Comparison of ENCODE assay signal across 1 cellular context in the genomic region with DNA sequence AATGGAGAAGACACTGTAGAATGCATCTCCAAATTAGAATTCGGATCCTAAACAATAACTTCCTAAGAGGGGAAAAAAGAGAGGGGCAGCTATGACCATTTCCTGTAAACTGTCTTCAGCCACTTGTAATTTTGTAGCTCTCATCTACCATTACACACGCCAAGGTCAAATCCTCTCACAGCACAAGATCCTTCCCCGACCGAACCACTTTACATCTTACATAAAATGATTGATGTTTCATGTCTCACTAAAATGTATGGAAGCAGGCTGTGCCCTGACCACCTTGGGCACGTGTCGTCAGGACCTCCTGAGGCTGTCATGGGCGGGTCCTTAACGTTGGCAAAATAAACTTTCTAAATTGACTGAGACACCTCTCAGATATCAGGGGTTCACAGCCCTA.
A peak's percentile ranks its signal among the peaks of the same experiment; 100 is the strongest.
TF ChIP-seq lines count a peak whose summit lies in the region.

No MANE protein-coding gene starts in this region.

TF ChIP-seq in HEK293, 187 proteins besides CTCF, POLR2A, EP300 and RAD21 (continued from another document):
- TF ChIP-seq, protein P1, sequence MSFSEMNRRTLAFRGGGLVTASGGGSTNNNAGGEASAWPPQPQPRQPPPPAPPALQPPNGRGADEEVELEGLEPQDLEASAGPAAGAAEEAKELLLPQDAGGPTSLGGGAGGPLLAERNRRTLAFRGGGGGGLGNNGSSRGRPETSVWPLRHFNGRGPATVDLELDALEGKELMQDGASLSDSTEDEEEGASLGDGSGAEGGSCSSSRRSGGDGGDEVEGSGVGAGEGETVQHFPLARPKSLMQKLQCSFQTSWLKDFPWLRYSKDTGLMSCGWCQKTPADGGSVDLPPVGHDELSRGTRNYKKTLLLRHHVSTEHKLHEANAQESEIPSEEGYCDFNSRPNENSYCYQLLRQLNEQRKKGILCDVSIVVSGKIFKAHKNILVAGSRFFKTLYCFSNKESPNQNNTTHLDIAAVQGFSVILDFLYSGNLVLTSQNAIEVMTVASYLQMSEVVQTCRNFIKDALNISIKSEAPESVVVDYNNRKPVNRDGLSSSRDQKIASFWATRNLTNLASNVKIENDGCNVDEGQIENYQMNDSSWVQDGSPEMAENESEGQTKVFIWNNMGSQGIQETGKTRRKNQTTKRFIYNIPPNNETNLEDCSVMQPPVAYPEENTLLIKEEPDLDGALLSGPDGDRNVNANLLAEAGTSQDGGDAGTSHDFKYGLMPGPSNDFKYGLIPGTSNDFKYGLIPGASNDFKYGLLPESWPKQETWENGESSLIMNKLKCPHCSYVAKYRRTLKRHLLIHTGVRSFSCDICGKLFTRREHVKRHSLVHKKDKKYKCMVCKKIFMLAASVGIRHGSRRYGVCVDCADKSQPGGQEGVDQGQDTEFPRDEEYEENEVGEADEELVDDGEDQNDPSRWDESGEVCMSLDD (tag by site-specific recombination; IDR thresholded peaks at IDR 0.05), result no peak
- TF ChIP-seq ZNF768 (tag by site-specific recombination; IDR thresholded peaks at IDR 0.05) (no peak), ZNF416 (tag by site-specific recombination; IDR thresholded peaks at IDR 0.05) (no peak), ZNF830 (tag by site-specific recombination; IDR thresholded peaks at IDR 0.05; ENCODE audit: low read depth) (no peak), SP2 (tag by site-specific recombination; IDR thresholded peaks at IDR 0.05) (peak; percentile 52; the same call in 1 of the 2 replicates), ZNF146 (tag by site-specific recombination; IDR thresholded peaks at IDR 0.05) (peak; percentile 8; the same call in 1 of the 2 replicates), ZNF335 (tag by site-specific recombination; conservative IDR thresholded peaks at IDR 0.05) (peak; percentile 100), TCF7L2 (IDR thresholded peaks at IDR 0.05; ENCODE audit: borderline replicate concordance, low read depth, low read length) (no peak), ZNF354C (tag by site-specific recombination; IDR thresholded peaks at IDR 0.05; ENCODE audit: borderline replicate concordance, low read depth) (no peak), GLIS1 (tag by site-specific recombination; IDR thresholded peaks at IDR 0.05) (peak; percentile 56), SP3 (tag by site-specific recombination; IDR thresholded peaks at IDR 0.05) (peak; percentile 21; the same call in 1 of the 2 replicates), GLI2 (tag by site-specific recombination; IDR thresholded peaks at IDR 0.05; ENCODE audit: borderline replicate concordance, low read depth) (no peak), ZNF76 (tag by site-specific recombination; IDR thresholded peaks at IDR 0.05; ENCODE audit: borderline replicate concordance, low read depth) (no peak)
- TF ChIP-seq, protein P2, sequence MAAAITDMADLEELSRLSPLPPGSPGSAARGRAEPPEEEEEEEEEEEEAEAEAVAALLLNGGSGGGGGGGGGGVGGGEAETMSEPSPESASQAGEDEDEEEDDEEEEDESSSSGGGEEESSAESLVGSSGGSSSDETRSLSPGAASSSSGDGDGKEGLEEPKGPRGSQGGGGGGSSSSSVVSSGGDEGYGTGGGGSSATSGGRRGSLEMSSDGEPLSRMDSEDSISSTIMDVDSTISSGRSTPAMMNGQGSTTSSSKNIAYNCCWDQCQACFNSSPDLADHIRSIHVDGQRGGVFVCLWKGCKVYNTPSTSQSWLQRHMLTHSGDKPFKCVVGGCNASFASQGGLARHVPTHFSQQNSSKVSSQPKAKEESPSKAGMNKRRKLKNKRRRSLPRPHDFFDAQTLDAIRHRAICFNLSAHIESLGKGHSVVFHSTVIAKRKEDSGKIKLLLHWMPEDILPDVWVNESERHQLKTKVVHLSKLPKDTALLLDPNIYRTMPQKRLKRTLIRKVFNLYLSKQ (tag by site-specific recombination; IDR thresholded peaks at IDR 0.05; ENCODE audit: borderline replicate concordance), result no peak
- TF ChIP-seq, protein P3, sequence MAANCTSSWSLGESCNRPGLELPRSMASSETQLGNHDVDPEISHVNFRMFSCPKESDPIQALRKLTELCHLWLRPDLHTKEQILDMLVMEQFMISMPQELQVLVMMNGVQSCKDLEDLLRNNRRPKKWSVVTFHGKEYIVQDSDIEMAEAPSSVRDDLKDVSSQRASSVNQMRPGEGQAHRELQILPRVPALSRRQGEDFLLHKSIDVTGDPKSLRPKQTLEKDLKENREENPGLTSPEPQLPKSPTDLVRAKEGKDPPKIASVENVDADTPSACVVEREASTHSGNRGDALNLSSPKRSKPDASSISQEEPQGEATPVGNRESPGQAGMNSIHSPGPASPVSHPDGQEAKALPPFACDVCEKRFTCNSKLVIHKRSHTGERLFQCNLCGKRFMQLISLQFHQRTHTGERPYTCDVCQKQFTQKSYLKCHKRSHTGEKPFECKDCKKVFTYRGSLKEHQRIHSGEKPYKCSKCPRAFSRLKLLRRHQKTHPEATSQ (tag by site-specific recombination; IDR thresholded peaks at IDR 0.05), result no peak
- TF ChIP-seq, protein P4, sequence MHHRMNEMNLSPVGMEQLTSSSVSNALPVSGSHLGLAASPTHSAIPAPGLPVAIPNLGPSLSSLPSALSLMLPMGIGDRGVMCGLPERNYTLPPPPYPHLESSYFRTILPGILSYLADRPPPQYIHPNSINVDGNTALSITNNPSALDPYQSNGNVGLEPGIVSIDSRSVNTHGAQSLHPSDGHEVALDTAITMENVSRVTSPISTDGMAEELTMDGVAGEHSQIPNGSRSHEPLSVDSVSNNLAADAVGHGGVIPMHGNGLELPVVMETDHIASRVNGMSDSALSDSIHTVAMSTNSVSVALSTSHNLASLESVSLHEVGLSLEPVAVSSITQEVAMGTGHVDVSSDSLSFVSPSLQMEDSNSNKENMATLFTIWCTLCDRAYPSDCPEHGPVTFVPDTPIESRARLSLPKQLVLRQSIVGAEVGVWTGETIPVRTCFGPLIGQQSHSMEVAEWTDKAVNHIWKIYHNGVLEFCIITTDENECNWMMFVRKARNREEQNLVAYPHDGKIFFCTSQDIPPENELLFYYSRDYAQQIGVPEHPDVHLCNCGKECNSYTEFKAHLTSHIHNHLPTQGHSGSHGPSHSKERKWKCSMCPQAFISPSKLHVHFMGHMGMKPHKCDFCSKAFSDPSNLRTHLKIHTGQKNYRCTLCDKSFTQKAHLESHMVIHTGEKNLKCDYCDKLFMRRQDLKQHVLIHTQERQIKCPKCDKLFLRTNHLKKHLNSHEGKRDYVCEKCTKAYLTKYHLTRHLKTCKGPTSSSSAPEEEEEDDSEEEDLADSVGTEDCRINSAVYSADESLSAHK (tag by site-specific recombination; IDR thresholded peaks at IDR 0.05), result 0 out of 2 replicates have a peak, but pooled peaks have one; percentile 5
TF ChIP-seq in HEK293: peak in this region for 18.
